Comparison of ENCODE assay signal across 19 cellular contexts in the genomic region with DNA sequence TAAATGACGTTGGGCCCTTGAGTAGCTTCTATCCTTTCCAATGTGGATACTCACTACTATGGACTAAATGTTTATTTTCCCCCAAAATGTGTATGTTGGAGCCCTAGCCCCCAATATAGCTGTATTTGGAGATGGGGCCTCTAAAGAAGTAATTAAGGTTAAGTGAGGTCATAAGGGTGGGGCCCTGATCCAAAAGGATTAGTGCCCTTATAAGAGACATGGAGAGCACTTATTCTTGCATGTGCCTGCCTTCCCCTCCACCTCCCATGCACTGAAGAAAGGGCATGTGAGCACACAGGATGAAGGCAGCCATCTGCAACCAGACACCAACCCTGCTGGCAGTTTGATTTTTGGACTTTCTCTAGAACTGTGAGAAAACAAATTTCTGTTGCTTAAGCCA.
DNase-seq lines count a peak whose midpoint lies in the region; ATAC-seq and TF ChIP-seq lines count a peak whose summit lies in the region.
"Had no signal": no experiment of that assay in that cellular context is flagged by ENCODE, and none has a peak within 500 bp of the region (broad histone marks: within the 10 kb centered on the region; RNA-seq: fewer than 3 reads in every experiment).

No MANE protein-coding gene starts in this region.

- H3K4me3 Mint-ChIP-seq in osteocyte (ENCODE audit: unreplicated experiment), result no peak overlapping the region
- H3K4me3 Mint-ChIP-seq: CD14-positive monocyte; CD4-positive, alpha-beta T cell; GM23338; H9 had no signal

- no peaks in the 10 kb centered on the region for H3K27me3 Mint-ChIP-seq in osteocyte (ENCODE audit: unreplicated experiment)
- H3K27me3 Mint-ChIP-seq: CD4-positive, alpha-beta T cell had no signal

- TF ChIP-seq CTCF in SK-N-SH (IDR thresholded peaks at IDR 0.05) (no peak), HEK293 (tag by site-specific recombination; IDR thresholded peaks at IDR 0.05) (no peak), liver (IDR thresholded peaks at IDR 0.05; ENCODE audit: low read depth, low read length, missing input control) (no peak), osteocyte (IDR thresholded peaks at IDR 0.05) (no peak)

- H3K9me3 ChIP-seq in SK-N-SH, result peaks cover 6% of the 10 kb centered on the region; the same call in 1 of the 2 replicates
- H3K9me3 ChIP-seq in HEK293 (ENCODE audit: control insufficient read depth, insufficient read depth, low read depth, low read length), result no peaks in the 10 kb centered on the region
- H3K9me3 ChIP-seq in liver (ENCODE audit: control insufficient read depth in 4 of 4, low read length in 3 of 4), result peaks cover 6 to 12% (median 10%) of the 10 kb centered on the region in 4 donors
- H3K9me3 ChIP-seq: BE2C had no signal

- no peak for TF ChIP-seq RAD21 in SK-N-SH (IDR thresholded peaks at IDR 0.05; ENCODE audit: low read length)
- no peak for TF ChIP-seq RAD21 in liver (IDR thresholded peaks at IDR 0.05)

- H3K36me3 Mint-ChIP-seq in osteocyte (ENCODE audit: unreplicated experiment), result no peaks in the 10 kb centered on the region
- H3K36me3 Mint-ChIP-seq: CD14-positive monocyte; CD8-positive, alpha-beta memory T cell had no signal

- ATAC-seq in SK-N-SH treated with all-trans-retinoic acid at 6 μM for 48 hours, result no peak
- ATAC-seq: GM23338 had no signal

- H3K4me3 ChIP-seq in SK-N-SH (ENCODE audit: low read depth in 2 of 2, low read length in 1 of 2) (no peak overlapping the region), HEK293 (ENCODE audit: low read depth, low read length) (no peak overlapping the region), liver (ENCODE audit: low read depth in 1 of 3, low read length in 3 of 3) (peak overlapping the region in 2 of 3 donors; percentile 7 to 35)
- H3K4me3 ChIP-seq: BLaER1 treated with 17β-estradiol and CSF1 and Interleukin-3, amounts not matched to agents 10 nM and 100 nM; GM23338 had no signal

- H3K9me2 ChIP-seq in SK-N-SH, result no peaks in the 10 kb centered on the region

- H3K9ac ChIP-seq in SK-N-SH (no peak overlapping the region), liver (ENCODE audit: low read depth in 1 of 2, low read length in 2 of 2) (no peak overlapping the region)
- H3K9ac ChIP-seq: BLaER1 treated with 17β-estradiol and CSF1 and Interleukin-3, amounts not matched to agents 10 nM and 100 nM had no signal

- no peak overlapping the region for H3K27ac Mint-ChIP-seq in osteocyte (ENCODE audit: unreplicated experiment)
- H3K27ac Mint-ChIP-seq: CD4-positive, alpha-beta T cell; CD8-positive, alpha-beta memory T cell; GM23338; H9 had no signal

- H3K4me1 ChIP-seq in SK-N-SH (ENCODE audit: control insufficient read depth in 1 of 2, insufficient read depth in 2 of 2, low read depth in 1 of 2, low read length in 1 of 2) (peaks cover 0 to 7% of the 10 kb centered on the region in 2 experiments; a peak in 2 of 4 replicates), HEK293 (ENCODE audit: control insufficient read depth, insufficient read depth, low read length) (no peaks in the 10 kb centered on the region), liver (ENCODE audit: control insufficient read depth in 4 of 4, insufficient read depth in 4 of 4, low read length in 3 of 4) (no peaks in the 10 kb centered on the region)

- WGBS in SK-N-SH (ENCODE audit: low lambda C conversion rate), result 70% methylated on average over 1 of the region's 1 CpG
- 87% methylated on average over 1 of the region's 1 CpG for WGBS in liver

- CTCF ChIA-PET in SK-N-SH (lab: Yijun Ruan, JAX) (no interaction called here), HEK293 (lab: Yijun Ruan, JAX) (interaction anchor here (1.0 to 1.1 kb wide), 3 partner anchors 10 to 39 kb away, joined by 3 to 4 read pairs (median 3); no protein-coding TSS in a partner anchor)

- H3K36me3 ChIP-seq in SK-N-SH (replicated peaks in 1 of 2; ENCODE audit: control insufficient read depth in 1 of 2, insufficient read depth in 2 of 2, low read length in 1 of 2), result no peaks in the 10 kb centered on the region
- H3K36me3 ChIP-seq in HEK293 (ENCODE audit: control insufficient read depth in 2 of 2, insufficient read depth in 1 of 2, low read length in 2 of 2), result no peaks in the 10 kb centered on the region
- no peaks in the 10 kb centered on the region for H3K36me3 ChIP-seq in liver (ENCODE audit: control insufficient read depth in 4 of 4, insufficient read depth in 3 of 4, low read depth in 1 of 4, low read length in 3 of 4)
- H3K36me3 ChIP-seq: BE2C; BLaER1 treated with 17β-estradiol and CSF1 and Interleukin-3, amounts not matched to agents 10 nM and 100 nM had no signal

- peaks cover 22% of the 10 kb centered on the region for H3K4me1 Mint-ChIP-seq in osteocyte (ENCODE audit: unreplicated experiment)
- H3K4me1 Mint-ChIP-seq: CD8-positive, alpha-beta memory T cell; GM23338; H9 had no signal

- H3K27ac ChIP-seq in SK-N-SH (ENCODE audit: low read depth in 2 of 2, low read length in 1 of 2) (no peak overlapping the region), HEK293 (ENCODE audit: extremely low read depth, low read depth, low read length) (no peak overlapping the region), liver (ENCODE audit: low read depth in 1 of 2, low read length in 2 of 2) (no peak overlapping the region)
- H3K27ac ChIP-seq: 22Rv1; BLaER1 treated with 17β-estradiol and CSF1 and Interleukin-3, amounts not matched to agents 10 nM and 100 nM had no signal

- POLR2A ChIA-PET in SK-N-SH (lab: Yijun Ruan, JAX), result no interaction called here
- POLR2A ChIA-PET in HEK293 (lab: Yijun Ruan, JAX), result no interaction called here

- DNase-seq in SK-N-SH (no peak), osteocyte (ENCODE audit: extremely low spot score, unreplicated experiment) (no peak), NCI-H128 (lab: John Stamatoyannopoulos, UW; ENCODE audit: unreplicated experiment) (no peak)
- DNase-seq: ACHN; AML-193; BE2C; CD4-positive, alpha-beta T cell; CD8-positive, alpha-beta memory T cell; DMS 273 treated with DMSO at 0.1 percent for 48 hours; DMS79 treated with DMSO at 0.1 percent for 48 hours; GF-D8; H9 had no signal

- H4K20me1 ChIP-seq in SK-N-SH (ENCODE audit: insufficient read depth), result no peaks in the 10 kb centered on the region
- H4K20me1 ChIP-seq: BLaER1 treated with 17β-estradiol and CSF1 and Interleukin-3, amounts not matched to agents 10 nM and 100 nM had no signal

- no peaks in the 10 kb centered on the region for H3K9me3 Mint-ChIP-seq in osteocyte (ENCODE audit: unreplicated experiment)
- H3K9me3 Mint-ChIP-seq: GM23338 had no signal

- no peak overlapping the region for H2AFZ ChIP-seq in SK-N-SH (ENCODE audit: low read depth)
- H2AFZ ChIP-seq: GM23338 had no signal

- peaks cover 3% of the 10 kb centered on the region for H3F3A ChIP-seq in SK-N-SH (replicated peaks; ENCODE audit: insufficient read depth)

- no peak for TF ChIP-seq EP300 in SK-N-SH (IDR thresholded peaks at IDR 0.05; ENCODE audit: borderline replicate concordance in 1 of 2, low read depth in 1 of 2, low read length in 1 of 2)

- no peaks in the 10 kb centered on the region for H3K79me2 ChIP-seq in SK-N-SH (ENCODE audit: insufficient read depth)

- no peak overlapping the region for H3K4me2 ChIP-seq in SK-N-SH
- H3K4me2 ChIP-seq: GM23338 had no signal

- no peaks in the 10 kb centered on the region for H3K27me3 ChIP-seq in SK-N-SH (ENCODE audit: insufficient read depth)
- H3K27me3 ChIP-seq in liver (ENCODE audit: control insufficient read depth in 4 of 4, insufficient read depth in 4 of 4, low read length in 3 of 4), result no peaks in the 10 kb centered on the region
- H3K27me3 ChIP-seq: BE2C; BLaER1 treated with 17β-estradiol and CSF1 and Interleukin-3, amounts not matched to agents 10 nM and 100 nM had no signal

TF ChIP-seq in SK-N-SH, 30 proteins besides CTCF, POLR2A, EP300 and RAD21:
- TF ChIP-seq GABPA (IDR thresholded peaks at IDR 0.05; ENCODE audit: low read depth) (no peak), RXRA (IDR thresholded peaks at IDR 0.05; ENCODE audit: borderline replicate concordance, low read depth) (0 out of 2 replicates have a peak, but pooled peaks have one; percentile 10)
TF ChIP-seq in SK-N-SH: peak in this region for 1.

TF ChIP-seq in SK-N-SH treated with all-trans-retinoic acid at 6 μM for 48 hours, 23 proteins besides CTCF, POLR2A, EP300 and RAD21 (continues in another document):
- TF ChIP-seq ZNF8 (CRISPR knock-in tag; IDR thresholded peaks at IDR 0.05), result no peak
- TF ChIP-seq ZNF565 (CRISPR knock-in tag; conservative IDR thresholded peaks at IDR 0.05; ENCODE audit: low read depth), result no peak
- no peak for TF ChIP-seq GLIS3 (CRISPR knock-in tag; IDR thresholded peaks at IDR 0.05)
- no peak for TF ChIP-seq TOX (CRISPR knock-in tag; IDR thresholded peaks at IDR 0.05; ENCODE audit: borderline replicate concordance)
- no peak for TF ChIP-seq RARB (CRISPR knock-in tag; IDR thresholded peaks at IDR 0.05)
- TF ChIP-seq ARNTL (CRISPR knock-in tag; IDR thresholded peaks at IDR 0.05; ENCODE audit: borderline replicate concordance, low read depth), result no peak
- TF ChIP-seq ZFP30 (CRISPR knock-in tag; IDR thresholded peaks at IDR 0.05), result no peak
- no peak for TF ChIP-seq PPARA (CRISPR knock-in tag; IDR thresholded peaks at IDR 0.05; ENCODE audit: borderline replicate concordance)

TF ChIP-seq in HEK293, 187 proteins besides CTCF, POLR2A, EP300 and RAD21 (continues in another document):
- peak; percentile 54 for TF ChIP-seq SETDB1 (IDR thresholded peaks at IDR 0.05; ENCODE audit: insufficient read length, low read length)

TF ChIP-seq in liver, 16 proteins besides CTCF, POLR2A, EP300 and RAD21 (continues in another document):
- TF ChIP-seq EGR1 (IDR thresholded peaks at IDR 0.05; ENCODE audit: low read depth in 2 of 2) (no peak), HNF4G (IDR thresholded peaks at IDR 0.05) (no peak), HNF4A (conservative IDR thresholded peaks at IDR 0.05) (no peak), NR2F2 (IDR thresholded peaks at IDR 0.05) (no peak), JUND (IDR thresholded peaks at IDR 0.05) (no peak), FOXA1 (IDR thresholded peaks at IDR 0.05) (no peak)
- TF ChIP-seq, protein P1, sequence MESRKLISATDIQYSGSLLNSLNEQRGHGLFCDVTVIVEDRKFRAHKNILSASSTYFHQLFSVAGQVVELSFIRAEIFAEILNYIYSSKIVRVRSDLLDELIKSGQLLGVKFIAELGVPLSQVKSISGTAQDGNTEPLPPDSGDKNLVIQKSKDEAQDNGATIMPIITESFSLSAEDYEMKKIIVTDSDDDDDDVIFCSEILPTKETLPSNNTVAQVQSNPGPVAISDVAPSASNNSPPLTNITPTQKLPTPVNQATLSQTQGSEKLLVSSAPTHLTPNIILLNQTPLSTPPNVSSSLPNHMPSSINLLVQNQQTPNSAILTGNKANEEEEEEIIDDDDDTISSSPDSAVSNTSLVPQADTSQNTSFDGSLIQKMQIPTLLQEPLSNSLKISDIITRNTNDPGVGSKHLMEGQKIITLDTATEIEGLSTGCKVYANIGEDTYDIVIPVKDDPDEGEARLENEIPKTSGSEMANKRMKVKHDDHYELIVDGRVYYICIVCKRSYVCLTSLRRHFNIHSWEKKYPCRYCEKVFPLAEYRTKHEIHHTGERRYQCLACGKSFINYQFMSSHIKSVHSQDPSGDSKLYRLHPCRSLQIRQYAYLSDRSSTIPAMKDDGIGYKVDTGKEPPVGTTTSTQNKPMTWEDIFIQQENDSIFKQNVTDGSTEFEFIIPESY (IDR thresholded peaks at IDR 0.05), result no peak
- TF ChIP-seq, protein P2, sequence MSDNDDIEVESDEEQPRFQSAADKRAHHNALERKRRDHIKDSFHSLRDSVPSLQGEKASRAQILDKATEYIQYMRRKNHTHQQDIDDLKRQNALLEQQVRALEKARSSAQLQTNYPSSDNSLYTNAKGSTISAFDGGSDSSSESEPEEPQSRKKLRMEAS (IDR thresholded peaks at IDR 0.05), result no peak

Comparison
In these comparisons a context has a peak if more than half of its experiments do, and no peak if none do; other contexts are left out.
1. H3K4me3 ChIP-seq: peak in liver (2 of 3); none in SK-N-SH (0 of 2) and HEK293 (single experiment).